Comparison of ENCODE assay signal across 22 cellular contexts in the genomic region with DNA sequence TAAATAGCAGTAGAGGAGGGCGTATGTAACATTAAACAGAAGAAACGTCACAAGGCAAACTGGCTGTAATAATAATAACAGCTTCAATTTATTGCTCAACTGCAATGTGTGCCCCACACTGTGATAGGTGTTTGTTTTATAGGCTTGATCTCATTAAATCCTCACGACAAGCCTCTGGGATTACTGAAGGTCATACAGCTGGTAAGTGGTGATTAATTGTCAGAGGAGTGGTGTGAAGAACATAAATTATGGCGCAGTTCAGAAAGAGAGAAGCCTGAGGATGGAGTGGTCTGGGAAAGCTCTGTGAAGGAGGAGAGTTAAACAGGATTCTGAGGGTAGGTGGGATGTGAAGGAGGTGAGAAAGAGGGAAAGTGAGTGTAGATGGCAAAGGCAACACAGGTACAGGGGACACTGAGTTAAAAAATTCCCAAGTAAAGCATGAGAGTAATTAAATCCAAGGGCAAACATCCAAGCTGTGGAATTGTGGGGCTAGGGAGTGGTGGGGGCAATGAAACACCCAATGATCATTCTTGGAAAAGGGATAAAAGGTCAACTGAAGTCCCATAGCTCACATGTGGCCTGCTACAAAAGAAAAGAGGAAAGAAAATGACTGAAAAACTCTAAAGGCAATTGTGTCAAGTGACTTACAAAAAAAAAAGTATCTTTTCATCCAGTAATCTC. TPM values are rescaled to one million over a fixed set of nuclear protein-coding genes. Genes with fewer than 3 reads are reported as not detected.
DNase-seq lines count a peak whose midpoint lies in the region; ATAC-seq, FAIRE-seq and TF ChIP-seq lines count a peak whose summit lies in the region.
"Had no signal": no experiment of that assay in that cellular context is flagged by ENCODE, and none has a peak within 500 bp of the region (broad histone marks: within the 10 kb centered on the region; RNA-seq: fewer than 3 reads in every experiment).

No MANE protein-coding gene starts in this region.

- peaks cover 63% of the 10 kb centered on the region for H3K4me1 Mint-ChIP-seq in brain

- no peaks in the 10 kb centered on the region for H3K36me3 ChIP-seq in small intestine (ENCODE audit: control insufficient read depth in 2 of 2, insufficient read depth in 2 of 2, low read length in 2 of 2)
- no peaks in the 10 kb centered on the region for H3K36me3 ChIP-seq in ascending aorta
- H3K36me3 ChIP-seq: BLaER1, neural progenitor cell, suprapubic skin had no signal

- peak overlapping the region in 1 of 5 experiments; percentile 0 for H3K4me3 Mint-ChIP-seq in brain
- H3K4me3 Mint-ChIP-seq: neural progenitor cell had no signal

- H3K9me3 Mint-ChIP-seq in brain, result peaks cover 0 to 8% (median 0%) of the 10 kb centered on the region in 5 experiments
- H3K9me3 Mint-ChIP-seq: neural progenitor cell had no signal

- DNase-seq in NCI-H1694 treated with DMSO at 0.1 percent for 48 hours (lab: John Stamatoyannopoulos, UW) (peak; percentile 18), NCI-H1694 (lab: John Stamatoyannopoulos, UW) (no peak), NCI-H510A treated with DMSO at 0.1 percent for 48 hours (lab: John Stamatoyannopoulos, UW) (peak; percentile 79), small intestine (peak; percentile 90), ascending aorta (ENCODE audit: low spot score in 2 of 2) (no peak), GDM1 (lab: John Stamatoyannopoulos, UW) (no peak)
- DNase-seq: activated naive CD4-positive, alpha-beta T cell treated with Interleukin-2 at 50 U/mL for 16 hours; activated T-cell treated with anti-CD3 and anti-CD28 coated beads for 4 hours; DMS 273 treated with DMSO at 0.1 percent for 48 hours; hypothalamus; mesenchymal stem cell; NCI-H2081 treated with DMSO at 0.1 percent for 48 hours; psoas muscle; stimulated activated CD4-positive, alpha-beta T cell treated with anti-CD3 and anti-CD28 coated beads, Interleukin-4, amount 100 ng/mL, for 4 hours had no signal

- ATAC-seq in HG02884 (IDR thresholded peaks at IDR 0.05; ENCODE audit: unreplicated experiment), result no peak
- ATAC-seq: psoas muscle had no signal

- H3K4me3 ChIP-seq in small intestine (ENCODE audit: low read depth in 1 of 2, low read length in 2 of 2) (no peak overlapping the region), ascending aorta (no peak overlapping the region)
- H3K4me3 ChIP-seq: BLaER1, neural progenitor cell, psoas muscle, suprapubic skin had no signal

- H3K27me3 Mint-ChIP-seq in brain, result no peaks in the 10 kb centered on the region

- intact Hi-C loops in ascending aorta (cut with DNase I), result no loop called here

- H3K27ac ChIP-seq in small intestine (ENCODE audit: low read depth in 1 of 2, low read length in 1 of 2) (peak overlapping the region; percentile 53 to 78), ascending aorta (no peak overlapping the region)
- H3K27ac ChIP-seq: BLaER1, neural progenitor cell, psoas muscle, suprapubic skin had no signal

- peaks cover 0 to 10% of the 10 kb centered on the region in 2 donors for H3K4me1 ChIP-seq in small intestine (ENCODE audit: control insufficient read depth in 2 of 2, insufficient read depth in 1 of 2, low read depth in 1 of 2, low read length in 1 of 2)
- no peaks in the 10 kb centered on the region for H3K4me1 ChIP-seq in ascending aorta
- H3K4me1 ChIP-seq: BLaER1, psoas muscle had no signal

- peak overlapping the region in 3 of 5 experiments; percentile 35 to 79 (median 67) for H3K27ac Mint-ChIP-seq in brain
- H3K27ac Mint-ChIP-seq: neural progenitor cell had no signal

- FAIRE-seq in small intestine (lab: Jason Lieb, UNC), result no peak
- FAIRE-seq: colon, endometrium, keratinocyte had no signal

- TF ChIP-seq CTCF in brain (conservative IDR thresholded peaks at IDR 0.05), result no peak
- no peak for TF ChIP-seq CTCF in ascending aorta (IDR thresholded peaks at IDR 0.05)

- H3K36me3 Mint-ChIP-seq in brain, result no peaks in the 10 kb centered on the region
- H3K36me3 Mint-ChIP-seq: neural progenitor cell had no signal

- H3K27me3 ChIP-seq in small intestine (ENCODE audit: control insufficient read depth in 2 of 2, insufficient read depth in 2 of 2, low read length in 2 of 2) (peaks cover 0 to 2% of the 10 kb centered on the region in 2 donors), ascending aorta (peaks cover 4% of the 10 kb centered on the region)
- H3K27me3 ChIP-seq: BLaER1 had no signal

- 10 to 41% (median 30%) methylated on average over 4 of the region's 4 CpGs for WGBS in small intestine, 3 donors

- no peaks in the 10 kb centered on the region for H3K9me3 ChIP-seq in small intestine (ENCODE audit: control insufficient read depth, low read depth)
- H3K9me3 ChIP-seq in ascending aorta, result no peaks in the 10 kb centered on the region
- H3K9me3 ChIP-seq: BLaER1, psoas muscle, suprapubic skin had no signal

RNA-seq across cellular contexts. Expression of a gene that starts 16.5 kb away (rescaled TPM):
- polyA plus RNA-seq in brain (ENCODE audit: insufficient read depth, low read depth, low replicate concordance) (6.0 TPM), small intestine (10 to 100 TPM; 18.2 to 38.9 (median 22.4) TPM)
- 13.9 TPM for total RNA-seq in ascending aorta

Comparison
In these comparisons a context has a peak if more than half of its experiments do, and no peak if none do; other contexts are left out.
1. DNase-seq: peak in NCI-H1694 treated with DMSO at 0.1 percent for 48 hours (single experiment), NCI-H510A treated with DMSO at 0.1 percent for 48 hours (single experiment) and small intestine (single experiment); none in NCI-H1694 (single experiment), ascending aorta (0 of 2) and GDM1 (single experiment).
2. H3K27ac ChIP-seq: peak in small intestine (2 of 2); none in ascending aorta (0 of 2).